In genomic region chr9:136020206-136020605, GRCh38 we compare ENCODE assay signal across 19 cellular contexts. TPM values are rescaled to one million over a fixed set of nuclear protein-coding genes. Genes with fewer than 3 reads are reported as not detected.
A peak's percentile ranks its signal among the peaks of the same experiment; 100 is the strongest.
DNase-seq lines count a peak whose midpoint lies in the region; ATAC-seq and TF ChIP-seq lines count a peak whose summit lies in the region.
"Had no signal": no experiment of that assay in that cellular context is flagged by ENCODE, and none has a peak within 500 bp of the region (broad histone marks: within the 10 kb centered on the region; RNA-seq: fewer than 3 reads in every experiment).

No MANE protein-coding gene starts in this region.

- H3K9me3 ChIP-seq in CD8-positive, alpha-beta memory T cell (ENCODE audit: low read length) = no peaks in the 10 kb centered on the region
- H3K9me3 ChIP-seq in endodermal cell (ENCODE audit: control insufficient read depth, low read length) (no peaks in the 10 kb centered on the region), spleen (no peaks in the 10 kb centered on the region)
- H3K9me3 ChIP-seq: A549 had no signal

- no peak overlapping the region for H3K9ac ChIP-seq in endodermal cell (ENCODE audit: extremely low read depth, low read length, poor library complexity, severe bottlenecking)
- H3K9ac ChIP-seq: KMS-11 had no signal

- peak; percentile 8 for DNase-seq in activated CD8-positive, alpha-beta memory T cell treated with anti-CD3 and anti-CD28 coated beads, Interleukin-2, amount 50 U/mL, for 4 hours
- no peak for DNase-seq in activated CD8-positive, alpha-beta memory T cell treated with anti-CD3 and anti-CD28 coated beads for 24 hours
- peak in 3 of 5 donors; percentile 10 to 17 (median 14) for DNase-seq in CD8-positive, alpha-beta memory T cell
- DNase-seq in endodermal cell = peak; percentile 27
- DNase-seq in spleen = peak; percentile 61
- no peak for DNase-seq in DMS153 (lab: John Stamatoyannopoulos, UW)
- no peak for DNase-seq in DMS53 (lab: John Stamatoyannopoulos, UW)
- DNase-seq: DND-41; GDM1; NCI-H1092; NCI-H1694 treated with DMSO at 0.1 percent for 48 hours; NCI-H69; NK-92 treated with Interleukin-12 subunit alpha and Interleukin-12 subunit beta, amount 100 ng/mL, for 24 hours; OCI-M1; RPMI8226 had no signal

- TF ChIP-seq POLR2A in spleen (IDR thresholded peaks at IDR 0.05) = no peak

- H3K4me1 Mint-ChIP-seq in CD8-positive, alpha-beta memory T cell = peaks cover 9 to 28% (median 13%) of the 10 kb centered on the region in 3 donors
- H3K4me1 Mint-ChIP-seq in endodermal cell = no peaks in the 10 kb centered on the region

- intact Hi-C loops in spleen (cut with DNase I; ENCODE audit: low total_unique reads) = no loop called here

- H3K4me3 ChIP-seq in CD8-positive, alpha-beta memory T cell (ENCODE audit: low read length) = no peak overlapping the region
- no peak overlapping the region for H3K4me3 ChIP-seq in endodermal cell (ENCODE audit: low read length)
- H3K4me3 ChIP-seq in spleen = no peak overlapping the region
- H3K4me3 ChIP-seq: A549 had no signal

- H3K4me3 Mint-ChIP-seq in CD8-positive, alpha-beta memory T cell = no peak overlapping the region
- no peak overlapping the region for H3K4me3 Mint-ChIP-seq in endodermal cell

- CTCF ChIA-PET in CD8-positive, alpha-beta memory T cell (lab: Charles Lee) = no interaction called here

- no peaks in the 10 kb centered on the region for H3K27me3 Mint-ChIP-seq in CD8-positive, alpha-beta memory T cell
- peaks cover 4% of the 10 kb centered on the region for H3K27me3 Mint-ChIP-seq in endodermal cell (ENCODE audit: insufficient read depth)

- H3K36me3 Mint-ChIP-seq in CD8-positive, alpha-beta memory T cell = peaks cover 0 to 9% (median 7%) of the 10 kb centered on the region in 3 donors
- H3K36me3 Mint-ChIP-seq in endodermal cell (ENCODE audit: low read depth) = peaks cover 11% of the 10 kb centered on the region

- no peak for ATAC-seq in HG02870 (IDR thresholded peaks at IDR 0.05; ENCODE audit: unreplicated experiment)
- ATAC-seq: A549, HepG2 had no signal

- H3K9me3 Mint-ChIP-seq in CD8-positive, alpha-beta memory T cell = peaks cover 0 to 1% (median 0%) of the 10 kb centered on the region in 5 donors
- H3K9me3 Mint-ChIP-seq in endodermal cell = no peaks in the 10 kb centered on the region

- H3K36me3 ChIP-seq in CD8-positive, alpha-beta memory T cell (ENCODE audit: insufficient read depth, low read length) = no peaks in the 10 kb centered on the region
- H3K36me3 ChIP-seq in endodermal cell (ENCODE audit: control insufficient read depth, insufficient read depth, low read length) = no peaks in the 10 kb centered on the region
- H3K36me3 ChIP-seq in spleen = peaks cover 0 to 38% (median 1%) of the 10 kb centered on the region in 6 donors

- no peak overlapping the region for H3K27ac ChIP-seq in CD8-positive, alpha-beta memory T cell (ENCODE audit: low read depth, low read length)
- H3K27ac ChIP-seq in endodermal cell (ENCODE audit: low read depth, low read length) (no peak overlapping the region), spleen (no peak overlapping the region)
- H3K27ac ChIP-seq: A549, KMS-11 had no signal

- TF ChIP-seq CTCF in endodermal cell (conservative IDR thresholded peaks at IDR 0.05) (no peak), spleen (IDR thresholded peaks at IDR 0.05 in 8 of 11, conservative IDR thresholded peaks at IDR 0.05 in 3 of 11) (no peak)

- WGBS in endodermal cell (ENCODE audit: insufficient coverage in 1 of 2, insufficient read length in 1 of 2), 2 experiments = 92 to 98% methylated on average over 14 to 16 of the region's 16 CpGs
- 78 to 82% (median 80%) methylated on average over 15 to 16 of the region's 16 CpGs for whole genome bisulfite sequencing in spleen, 5 donors

- H3K27me3 ChIP-seq in CD8-positive, alpha-beta memory T cell (ENCODE audit: insufficient read depth, low read length, poor library complexity, severe bottlenecking) = no peaks in the 10 kb centered on the region
- H3K27me3 ChIP-seq in endodermal cell (ENCODE audit: control insufficient read depth, insufficient read depth, low read length, poor library complexity, severe bottlenecking) = no peaks in the 10 kb centered on the region
- no peaks in the 10 kb centered on the region for H3K27me3 ChIP-seq in spleen (replicated peaks in 1 of 7)

- peak overlapping the region in 5 of 8 donors; percentile 17 to 61 (median 47) for H3K27ac Mint-ChIP-seq in CD8-positive, alpha-beta memory T cell
- H3K27ac Mint-ChIP-seq in endodermal cell = no peak overlapping the region

- POLR2A ChIA-PET in CD8-positive, alpha-beta memory T cell (lab: Charles Lee) = no interaction called here

- no peaks in the 10 kb centered on the region for H3K4me1 ChIP-seq in CD8-positive, alpha-beta memory T cell (ENCODE audit: insufficient read depth, low read length)
- H3K4me1 ChIP-seq in endodermal cell (ENCODE audit: control insufficient read depth, insufficient read depth, low read length) = no peaks in the 10 kb centered on the region
- peaks cover 0 to 45% (median 13%) of the 10 kb centered on the region in 6 donors for H3K4me1 ChIP-seq in spleen
- H3K4me1 ChIP-seq: A549 had no signal

RNA-seq across cellular contexts. Expression of gene UBAC1, which starts 59.0 kb away (rescaled TPM):
- total RNA-seq in CD8-positive, alpha-beta memory T cell = 10 to 100 TPM; 36.3 to 38.1 TPM
- 27.1 TPM for polyA plus RNA-seq in CD8-positive, alpha-beta memory T cell
- total RNA-seq in endodermal cell (10 to 100 TPM; 47.9 to 48.4 TPM), spleen (10 to 100 TPM; 32.3 to 45.8 (median 34.0) TPM)
- polyA plus RNA-seq in endodermal cell (2013, experiment 1 of 2) = 43.3 TPM
- 38.8 TPM for polyA plus RNA-seq in endodermal cell (2013, experiment 2 of 2)
- polyA plus RNA-seq in spleen = 10 to 100 TPM; 28.0 to 45.3 (median 35.0) TPM

Comparison
In these comparisons a context has a peak if more than half of its experiments do, and no peak if none do; other contexts are left out.
1. DNase-seq: peak in activated CD8-positive, alpha-beta memory T cell treated with anti-CD3 and anti-CD28 coated beads, Interleukin-2, amount 50 U/mL, for 4 hours (single experiment), CD8-positive, alpha-beta memory T cell (3 of 5), endodermal cell (single experiment) and spleen (single experiment); none in activated CD8-positive, alpha-beta memory T cell treated with anti-CD3 and anti-CD28 coated beads for 24 hours (single experiment), DMS153 (single experiment) and DMS53 (single experiment).